Comparison of ENCODE assay signal across 8 cellular contexts in the genomic region with DNA sequence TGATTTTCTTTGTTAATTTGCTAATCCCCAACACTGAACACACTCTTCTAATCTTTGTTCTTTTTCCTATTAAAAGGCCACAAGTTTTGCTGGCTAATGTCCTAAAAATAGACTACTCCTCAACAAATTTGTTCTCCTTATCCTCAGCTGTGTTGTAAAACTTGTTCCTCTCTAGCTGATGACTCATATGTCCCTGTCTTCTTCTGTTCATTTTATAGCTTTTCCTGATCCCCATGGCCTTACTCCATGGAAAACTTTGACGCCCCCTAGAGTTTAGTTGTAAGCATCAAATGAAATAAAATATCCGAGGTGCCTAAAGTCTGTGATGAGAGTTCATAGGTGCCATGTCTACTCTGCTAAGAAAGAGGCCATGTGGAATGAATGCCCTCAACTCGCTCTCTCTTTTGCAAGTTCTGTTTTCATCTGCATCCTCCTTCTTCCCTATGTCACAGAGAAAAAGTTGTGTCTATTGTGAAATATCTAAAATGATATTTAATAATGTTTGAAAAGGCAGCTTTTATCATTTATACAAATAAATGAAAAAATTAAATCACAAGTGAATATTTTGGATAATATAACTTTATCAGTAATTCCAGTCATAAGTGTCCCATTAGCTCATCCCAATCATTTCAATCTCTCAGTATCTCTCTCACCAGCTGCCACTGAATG.
DNase-seq lines count a peak whose midpoint lies in the region; ATAC-seq, FAIRE-seq and TF ChIP-seq lines count a peak whose summit lies in the region.

No MANE protein-coding gene starts in this region.

- peaks cover 5% of the 10 kb centered on the region for H3K9me3 Mint-ChIP-seq in mesothelial cell of epicardium
- peaks cover 5 to 13% of the 10 kb centered on the region in 2 donors for H3K9me3 Mint-ChIP-seq in activated naive CD4-positive, alpha-beta T cell treated with anti-CD3 and anti-CD28 coated beads, Interleukin-2, amount 50 U/mL, for 72 hours
- peaks cover 4% of the 10 kb centered on the region for H3K9me3 Mint-ChIP-seq in activated CD4-positive, alpha-beta memory T cell treated with anti-CD3 and anti-CD28 coated beads for 36 hours

- H3K27me3 ChIP-seq in AG04450 (ENCODE audit: control insufficient read depth, insufficient read depth, low read length): no peaks in the 10 kb centered on the region

- intact Hi-C loops in activated CD4-positive, alpha-beta memory T cell treated with anti-CD3 and anti-CD28 coated beads for 36 hours (cut with micrococcal nuclease): no loop called here

- POLR2A ChIA-PET in AG04450 (lab: Yijun Ruan, JAX): no interaction called here
- POLR2A ChIA-PET in activated CD4-positive, alpha-beta memory T cell treated with anti-CD3 and anti-CD28 coated beads for 36 hours (lab: Charles Lee): no interaction called here

- no peaks in the 10 kb centered on the region for H3K36me3 Mint-ChIP-seq in mesothelial cell of epicardium
- no peaks in the 10 kb centered on the region for H3K36me3 Mint-ChIP-seq in activated naive CD4-positive, alpha-beta T cell treated with anti-CD3 and anti-CD28 coated beads, Interleukin-2, amount 50 U/mL, for 72 hours
- no peaks in the 10 kb centered on the region for H3K36me3 Mint-ChIP-seq in activated CD4-positive, alpha-beta memory T cell treated with anti-CD3 and anti-CD28 coated beads for 36 hours

- no peak overlapping the region for H3K4me3 Mint-ChIP-seq in mesothelial cell of epicardium
- no peak overlapping the region for H3K4me3 Mint-ChIP-seq in activated CD4-positive, alpha-beta memory T cell treated with anti-CD3 and anti-CD28 coated beads for 36 hours

- H3K9me3 ChIP-seq in AG04450 (ENCODE audit: control insufficient read depth, insufficient read depth, low read length): no peaks in the 10 kb centered on the region

- no peaks in the 10 kb centered on the region for H3K4me1 Mint-ChIP-seq in mesothelial cell of epicardium
- H3K4me1 Mint-ChIP-seq in activated CD4-positive, alpha-beta memory T cell treated with anti-CD3 and anti-CD28 coated beads for 36 hours (ENCODE audit: low read depth): no peaks in the 10 kb centered on the region

- H3K27ac Mint-ChIP-seq in mesothelial cell of epicardium: no peak overlapping the region
- H3K27ac Mint-ChIP-seq in activated naive CD4-positive, alpha-beta T cell treated with anti-CD3 and anti-CD28 coated beads, Interleukin-2, amount 50 U/mL, for 72 hours: no peak overlapping the region
- no peak overlapping the region for H3K27ac Mint-ChIP-seq in activated CD4-positive, alpha-beta memory T cell treated with anti-CD3 and anti-CD28 coated beads for 36 hours

- no peak for ATAC-seq in activated naive CD4-positive, alpha-beta T cell treated with anti-CD3 and anti-CD28 coated beads, Interleukin-2, amount 50 U/mL, for 72 hours

- peak; percentile 43 for TF ChIP-seq CTCF in AG04450 (IDR thresholded peaks at IDR 0.05; ENCODE audit: low read depth, low read length)
- TF ChIP-seq CTCF in mesothelial cell of epicardium (IDR thresholded peaks at IDR 0.05; ENCODE audit: unreplicated experiment): no peak

- no peak overlapping the region for H3K27ac ChIP-seq in AG04450 (ENCODE audit: low read depth, low read length)

- H3K27me3 Mint-ChIP-seq in mesothelial cell of epicardium (ENCODE audit: low read depth): peaks cover 3% of the 10 kb centered on the region
- no peaks in the 10 kb centered on the region for H3K27me3 Mint-ChIP-seq in activated CD4-positive, alpha-beta memory T cell treated with anti-CD3 and anti-CD28 coated beads for 36 hours

- no peak for FAIRE-seq in HTR-8/SVneo (lab: Jason Lieb, UNC)

- DNase-seq in AG04450 (ENCODE audit: low read depth, low spot score) (peak; percentile 26), HTR-8/SVneo (ENCODE audit: insufficient read length, low spot score) (peak; percentile 24), amniotic stem cell (lab: John Stamatoyannopoulos, UW) (peak; percentile 14), left kidney (ENCODE audit: low read depth, low spot score) (peak; percentile 26), mesothelial cell of epicardium (ENCODE audit: low spot score in 2 of 2, unreplicated experiment in 2 of 2) (no peak)
- no peak for DNase-seq in activated naive CD4-positive, alpha-beta T cell treated with anti-CD3 and anti-CD28 coated beads, Interleukin-2, amount 50 U/mL, for 72 hours (ENCODE audit: low spot score in 2 of 2)
- DNase-seq in activated CD4-positive, alpha-beta memory T cell treated with anti-CD3 and anti-CD28 coated beads for 36 hours: no peak
- no peak for DNase-seq in activated CD4-positive, alpha-beta T cell treated with anti-CD3 and anti-CD28 coated beads for 1 hour

- CTCF ChIA-PET in AG04450 (lab: Charles Lee): interaction anchor here (0.6 to 2.5 kb wide), 7 partner anchors 9 to 324 kb away, joined by 3 to 15 read pairs (median 4); no protein-coding TSS in a partner anchor
- CTCF ChIA-PET in activated CD4-positive, alpha-beta memory T cell treated with anti-CD3 and anti-CD28 coated beads for 36 hours (lab: Charles Lee): no interaction called here

- H3K4me3 ChIP-seq in AG04450 (ENCODE audit: low read depth, low read length): no peak overlapping the region

Comparison
In these comparisons a context has a peak if more than half of its experiments do, and no peak if none do; other contexts are left out.
1. DNase-seq: peak in AG04450 (single experiment), HTR-8/SVneo (single experiment), amniotic stem cell (single experiment) and left kidney (single experiment); none in mesothelial cell of epicardium (0 of 2), activated naive CD4-positive, alpha-beta T cell treated with anti-CD3 and anti-CD28 coated beads, Interleukin-2, amount 50 U/mL, for 72 hours (0 of 2), activated CD4-positive, alpha-beta memory T cell treated with anti-CD3 and anti-CD28 coated beads for 36 hours (single experiment) and activated CD4-positive, alpha-beta T cell treated with anti-CD3 and anti-CD28 coated beads for 1 hour (single experiment).